ENCODE assay signal across 11 cellular contexts in the genomic region with DNA sequence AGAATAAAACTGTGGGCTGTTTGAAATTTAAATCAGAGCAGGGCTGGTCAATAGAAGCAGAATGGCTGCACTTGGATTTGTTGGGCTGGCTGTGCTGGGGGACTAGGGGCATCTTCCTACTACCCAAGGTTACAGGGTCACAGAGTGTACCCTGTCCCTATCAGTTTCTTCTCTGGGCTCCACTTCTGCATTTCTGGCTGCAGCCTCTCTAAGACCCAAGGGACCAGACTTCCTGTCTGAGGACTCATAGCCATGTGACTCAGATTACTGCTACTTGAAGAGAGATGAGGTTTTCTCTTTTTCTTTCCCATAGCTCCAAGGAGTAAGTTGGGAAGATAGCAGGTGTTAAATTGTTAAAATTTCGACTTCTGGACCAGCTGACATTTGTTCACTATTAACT.
DNase-seq lines count a peak whose midpoint lies in the region; ATAC-seq, FAIRE-seq and TF ChIP-seq lines count a peak whose summit lies in the region.
"Had no signal": no experiment of that assay in that cellular context is flagged by ENCODE, and none has a peak within 500 bp of the region (broad histone marks: within the 10 kb centered on the region; RNA-seq: fewer than 3 reads in every experiment).

No MANE protein-coding gene starts in this region.

- DNase-seq in CD1c-positive myeloid dendritic cell (ENCODE audit: extremely low spot score) (peak; percentile 2), bronchial epithelial cell (ENCODE audit: low read depth) (peak; percentile 2), T-helper 2 cell (no peak), sigmoid colon (no peak), DMS114 treated with DMSO at 0.1 percent for 48 hours (lab: John Stamatoyannopoulos, UW; ENCODE audit: unreplicated experiment) (no peak)
- no peak for DNase-seq in activated naive CD4-positive, alpha-beta T cell treated with anti-CD3 and anti-CD28 coated beads for 36 hours
- DNase-seq: SK-N-SH had no signal

- CTCF ChIA-PET in activated naive CD4-positive, alpha-beta T cell treated with anti-CD3 and anti-CD28 coated beads for 36 hours (lab: Charles Lee), result no interaction called here

- TF ChIP-seq POLR2A in sigmoid colon (IDR thresholded peaks at IDR 0.05), result no peak

- peaks cover 3% of the 10 kb centered on the region for H3K27me3 Mint-ChIP-seq in activated naive CD4-positive, alpha-beta T cell treated with anti-CD3 and anti-CD28 coated beads for 36 hours (ENCODE audit: low read depth)

- H3K36me3 ChIP-seq in bronchial epithelial cell (ENCODE audit: control insufficient read depth, insufficient read depth, low read length) (no peaks in the 10 kb centered on the region), sigmoid colon (no peaks in the 10 kb centered on the region)

- no peaks in the 10 kb centered on the region for H3K4me1 Mint-ChIP-seq in activated naive CD4-positive, alpha-beta T cell treated with anti-CD3 and anti-CD28 coated beads for 36 hours (ENCODE audit: low read depth)

- no peaks in the 10 kb centered on the region for H3K4me1 ChIP-seq in sigmoid colon

- no peaks in the 10 kb centered on the region for H3K36me3 Mint-ChIP-seq in activated naive CD4-positive, alpha-beta T cell treated with anti-CD3 and anti-CD28 coated beads for 36 hours (ENCODE audit: low read depth)

- no peak for TF ChIP-seq CTCF in bronchial epithelial cell (IDR thresholded peaks at IDR 0.05; ENCODE audit: insufficient read depth, low read length, severe bottlenecking)
- TF ChIP-seq CTCF in sigmoid colon (IDR thresholded peaks at IDR 0.05), result no peak

- no peak for TF ChIP-seq EP300 in sigmoid colon (IDR thresholded peaks at IDR 0.05)

- ATAC-seq in GM19455 (IDR thresholded peaks at IDR 0.05; ENCODE audit: unreplicated experiment), result peak; percentile 91
- ATAC-seq in HG03159 (IDR thresholded peaks at IDR 0.05; ENCODE audit: unreplicated experiment), result peak; percentile 95

- 11 to 34% methylated on average over 1 of the region's 1 CpG for WGBS in sigmoid colon, 2 donors

- H3K27me3 ChIP-seq in bronchial epithelial cell (ENCODE audit: control insufficient read depth, insufficient read depth, low read length) (no peaks in the 10 kb centered on the region), sigmoid colon (no peaks in the 10 kb centered on the region)

- H3K9me3 Mint-ChIP-seq in activated naive CD4-positive, alpha-beta T cell treated with anti-CD3 and anti-CD28 coated beads for 36 hours, result no peaks in the 10 kb centered on the region

- H3K4me3 Mint-ChIP-seq in activated naive CD4-positive, alpha-beta T cell treated with anti-CD3 and anti-CD28 coated beads for 36 hours, result no peak overlapping the region

- FAIRE-seq in bronchial epithelial cell (lab: Jason Lieb, UNC), result no peak

- intact Hi-C loops in sigmoid colon (cut with DNase I), result no loop called here
- intact Hi-C loops in activated naive CD4-positive, alpha-beta T cell treated with anti-CD3 and anti-CD28 coated beads for 36 hours (cut with micrococcal nuclease), result no loop called here

- H3K4me3 ChIP-seq in bronchial epithelial cell (ENCODE audit: low read depth, low read length) (no peak overlapping the region), sigmoid colon (no peak overlapping the region)
- H3K4me3 ChIP-seq: skin epidermis had no signal

- no peaks in the 10 kb centered on the region for H3K9me3 ChIP-seq in sigmoid colon
- H3K9me3 ChIP-seq: SK-N-SH had no signal

- H3K27ac Mint-ChIP-seq in activated naive CD4-positive, alpha-beta T cell treated with anti-CD3 and anti-CD28 coated beads for 36 hours, result no peak overlapping the region

- H3K27ac ChIP-seq in sigmoid colon, result no peak overlapping the region
- H3K27ac ChIP-seq: C4-2B had no signal

Comparison
In these comparisons a context has a peak if more than half of its experiments do, and no peak if none do; other contexts are left out.
1. DNase-seq: peak in CD1c-positive myeloid dendritic cell (single experiment) and bronchial epithelial cell (single experiment); none in T-helper 2 cell (0 of 5), sigmoid colon (single experiment), activated naive CD4-positive, alpha-beta T cell treated with anti-CD3 and anti-CD28 coated beads for 36 hours (single experiment) and DMS114 treated with DMSO at 0.1 percent for 48 hours (single experiment).